8 cellular contexts compared by ENCODE assay signal in genomic region chr16:20806168-20807050, GRCh38. TPM values are rescaled to one million over a fixed set of nuclear protein-coding genes. Genes with fewer than 3 reads are reported as not detected.
DNase-seq lines count a peak whose midpoint lies in the region; ATAC-seq, FAIRE-seq and TF ChIP-seq lines count a peak whose summit lies in the region.

Gene ERI2, minus strand, starts transcription at chr16:20806472. Its CDS starts 42 bp downstream, at chr16:20806430.
Gene REXO5, plus strand, starts transcription at chr16:20806527. Its CDS starts 427 bp downstream, at chr16:20806954.

- H3K27ac ChIP-seq in kidney (ENCODE audit: low read depth in 2 of 2, low read length in 2 of 2), result peak within 1 kb of the TSS; percentile 73 to 85

- H3K4me3 ChIP-seq in AG10803 (ENCODE audit: low read length) (peak within 1 kb of the TSS; percentile 75), kidney (ENCODE audit: low read length in 2 of 2) (peak within 1 kb of the TSS; percentile 90 to 95)

- peak; percentile 92 for DNase-seq in AG10803 (ENCODE audit: low read depth)
- peak; percentile 87 to 94 for DNase-seq in NCI-H446 (lab: John Stamatoyannopoulos, UW)
- peak; percentile 74 for DNase-seq in activated CD4-positive, CD25-positive, alpha-beta regulatory T cell treated with anti-CD3 and anti-CD28 coated beads, Interleukin-2, amount 50 U/mL, for 72 hours
- DNase-seq in cerebellar nuclear complex (lab: John Stamatoyannopoulos, UW), result peak; percentile 60 to 72
- peak; percentile 95 for DNase-seq in kidney
- DNase-seq in stimulated activated CD4-positive, alpha-beta T cell treated with anti-CD3 and anti-CD28 coated beads, Interleukin-15, amount 100 ng/mL, for 1 hour (ENCODE audit: low read depth in 1 of 2, low spot score in 1 of 2), result peak; percentile 36 to 55

- ATAC-seq in GM19025 (IDR thresholded peaks at IDR 0.05; ENCODE audit: low read depth, unreplicated experiment), result peak; percentile 77
- ATAC-seq in HG03342 (IDR thresholded peaks at IDR 0.05; ENCODE audit: unreplicated experiment), result peak; percentile 78

- intact Hi-C loops in kidney (cut with DNase I), result no loop called here

- TF ChIP-seq CTCF in AG10803 (conservative IDR thresholded peaks at IDR 0.05; ENCODE audit: low read length), result peak; percentile 61
- peak; percentile 46 for TF ChIP-seq CTCF in kidney (IDR thresholded peaks at IDR 0.05; ENCODE audit: borderline replicate concordance, extremely low read depth, insufficient read depth)

- H3K36me3 ChIP-seq in kidney (ENCODE audit: control insufficient read depth in 1 of 2, insufficient read depth in 2 of 2, low read length in 2 of 2), result no peaks in the 10 kb centered on the region

- H3K9me3 ChIP-seq in kidney (ENCODE audit: control insufficient read depth in 1 of 2, low read length in 2 of 2), result no peaks in the 10 kb centered on the region

- no peak for FAIRE-seq in kidney (lab: Jason Lieb, UNC)

- no peaks in the 10 kb centered on the region for H3K4me1 ChIP-seq in kidney (ENCODE audit: control insufficient read depth in 1 of 2, insufficient read depth in 1 of 2, low read depth in 1 of 2, low read length in 2 of 2)

- peak within 1 kb of the TSS; percentile 83 to 84 for H3K9ac ChIP-seq in kidney (ENCODE audit: low read length in 2 of 2)

RNA-seq across cellular contexts. Expression of gene ERI2, which starts in this region (rescaled TPM):
- 14.3 TPM for total RNA-seq in kidney
- 7.1 TPM for polyA plus RNA-seq in kidney (ENCODE audit: insufficient read depth, low read depth, low replicate concordance)

RNA-seq across cellular contexts. Expression of gene REXO5, which starts in this region (rescaled TPM):
- 2.1 TPM for total RNA-seq in kidney
- polyA plus RNA-seq in kidney (ENCODE audit: insufficient read depth, low read depth, low replicate concordance), result 1.6 TPM

Comparison
In these comparisons a context has a peak if more than half of its experiments do, and no peak if none do; other contexts are left out.
1. Peak in every context shown above with its lines: DNase-seq, ATAC-seq, H3K4me3 ChIP-seq and H3K27ac ChIP-seq.